Comparison of ENCODE assay signal across 8 cellular contexts in genomic region chr1:94792876-94793605, GRCh38. TPM values are rescaled to one million over a fixed set of nuclear protein-coding genes. Genes with fewer than 3 reads are reported as not detected.
DNase-seq lines count a peak whose midpoint lies in the region; ATAC-seq and TF ChIP-seq lines count a peak whose summit lies in the region.

No MANE protein-coding gene starts in this region.

- H3K18ac ChIP-seq in mesendoderm (ENCODE audit: low read length), result no peak overlapping the region

- H3K36me3 ChIP-seq in rectal smooth muscle tissue (ENCODE audit: control insufficient read depth, insufficient read depth, low read length) (no peaks in the 10 kb centered on the region), mesendoderm (ENCODE audit: control insufficient read depth, insufficient read depth, low read length) (no peaks in the 10 kb centered on the region)

- H3K4me3 ChIP-seq in dorsolateral prefrontal cortex (peak overlapping the region in 5 of 59 donors; percentile 2 to 30 (median 8)), rectal smooth muscle tissue (ENCODE audit: low read length) (no peak overlapping the region), mesendoderm (ENCODE audit: low read length) (no peak overlapping the region)

- no peak overlapping the region for H3K56ac ChIP-seq in mesendoderm (ENCODE audit: low read length)

- H3K4me1 ChIP-seq in rectal smooth muscle tissue (ENCODE audit: control insufficient read depth, insufficient read depth, low read length) (peaks cover 12% of the 10 kb centered on the region), mesendoderm (ENCODE audit: control insufficient read depth, low read depth, low read length) (no peaks in the 10 kb centered on the region)

- no peak overlapping the region for H2BK120ac ChIP-seq in mesendoderm (ENCODE audit: low read depth, low read length)

- peak overlapping the region in 48 of 59 donors; percentile 2 to 73 (median 44) for H3K27ac ChIP-seq in dorsolateral prefrontal cortex
- H3K27ac ChIP-seq in rectal smooth muscle tissue (ENCODE audit: low read depth, low read length), result peak overlapping the region; percentile 57
- H3K27ac ChIP-seq in mesendoderm (ENCODE audit: low read depth, low read length), result no peak overlapping the region

- H3K9ac ChIP-seq in rectal smooth muscle tissue (ENCODE audit: low read length), result no peak overlapping the region
- no peak overlapping the region for H3K9ac ChIP-seq in mesendoderm (ENCODE audit: low read length)

- intact Hi-C loops in dorsolateral prefrontal cortex (cut with DNase I), result no loop called here

- no peak overlapping the region for H2BK15ac ChIP-seq in mesendoderm (replicated peaks; ENCODE audit: low read depth)

- DNase-seq in dorsolateral prefrontal cortex (no peak), DMS153 (lab: John Stamatoyannopoulos, UW) (no peak), NCI-H1930 (lab: John Stamatoyannopoulos, UW) (no peak), mesendoderm (no peak)
- DNase-seq in central memory CD4-positive, alpha-beta T cell, result no peak

- H3K4me2 ChIP-seq in mesendoderm (ENCODE audit: low read length), result no peak overlapping the region

- H3K79me2 ChIP-seq in mesendoderm (ENCODE audit: control insufficient read depth, insufficient read depth, low read length), result no peaks in the 10 kb centered on the region

- H3K27me3 ChIP-seq in dorsolateral prefrontal cortex (no peaks in the 10 kb centered on the region), rectal smooth muscle tissue (ENCODE audit: control insufficient read depth, insufficient read depth, low read length) (no peaks in the 10 kb centered on the region), mesendoderm (ENCODE audit: insufficient read depth, low read length, poor library complexity) (no peaks in the 10 kb centered on the region)

- H2AK5ac ChIP-seq in mesendoderm (ENCODE audit: low read length), result no peak overlapping the region

- no peaks in the 10 kb centered on the region for H3K79me1 ChIP-seq in mesendoderm (ENCODE audit: low read length)

- WGBS in mesendoderm (ENCODE audit: extremely low coverage, insufficient coverage, low lambda C conversion rate), result no CpG with 5 or more reads among the region's 5 CpGs

- H4K5ac ChIP-seq in mesendoderm (ENCODE audit: low read length), result no peak overlapping the region

- no peak overlapping the region for H3K23ac ChIP-seq in mesendoderm (ENCODE audit: low read length)

- H2BK5ac ChIP-seq in mesendoderm (ENCODE audit: low read length), result no peak overlapping the region

- ATAC-seq in GM19397 (IDR thresholded peaks at IDR 0.05; ENCODE audit: unreplicated experiment) (peak; percentile 15), HG03432 (IDR thresholded peaks at IDR 0.05; ENCODE audit: unreplicated experiment) (peak; percentile 24)

- no peak overlapping the region for H3K4ac ChIP-seq in mesendoderm (ENCODE audit: low read depth, low read length)

- peak in 2 of 56 donors; percentile 0 to 6 for TF ChIP-seq CTCF in dorsolateral prefrontal cortex (IDR thresholded peaks at IDR 0.05 in 54 of 56, conservative IDR thresholded peaks at IDR 0.05 in 2 of 56; ENCODE audit: low read depth in 1 of 56, partially characterized antibody in 56 of 56)

- no peak overlapping the region for H4K8ac ChIP-seq in mesendoderm (ENCODE audit: low read depth, low read length)

RNA-seq across cellular contexts. Expression of gene SLC44A3, which starts 27.1 kb away (rescaled TPM):
- 10 to 100 TPM in 51 of 120 experiments, 1 to 10 TPM in 69; 3.1 to 27.1 (median 9.2) TPM for total RNA-seq in dorsolateral prefrontal cortex
- 1.3 TPM for polyA plus RNA-seq in mesendoderm (2013, experiment 1 of 2)
- 1.5 TPM for polyA plus RNA-seq in mesendoderm (2013, experiment 2 of 2)
